In the genomic region with DNA sequence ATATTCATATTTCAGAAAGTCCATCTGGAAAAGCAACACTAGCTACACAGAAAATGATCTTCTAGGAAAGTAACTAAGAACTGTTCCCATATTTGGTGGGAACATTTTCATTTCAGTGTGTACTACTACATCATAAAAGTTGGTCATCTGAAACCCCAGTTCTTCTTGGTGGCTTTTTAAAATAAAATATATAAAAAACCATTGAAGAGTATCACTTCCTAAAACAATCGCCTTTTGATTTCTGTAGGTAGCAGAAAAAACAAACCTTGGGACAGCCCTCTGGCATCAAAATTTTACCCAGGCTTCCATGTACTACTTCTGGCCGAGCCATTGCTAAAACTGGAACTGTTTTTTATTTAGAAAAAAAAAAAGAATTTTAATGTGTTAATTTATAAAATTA, we compare ENCODE assay signal across 29 cellular contexts.
"Had no signal": no experiment of that assay in that cellular context is flagged by ENCODE, and none has a peak within 500 bp of the region (broad histone marks: within the 10 kb centered on the region; RNA-seq: fewer than 3 reads in every experiment).

No MANE protein-coding gene starts in this region.

- FAIRE-seq: endometrium, endothelial cell of umbilical vein, frontal cortex had no signal

- H3K4me3 ChIP-seq: coronary artery, dorsolateral prefrontal cortex, esophagus muscularis mucosa, esophagus squamous epithelium, gastrocnemius medialis, gastroesophageal sphincter, heart left ventricle, heart right ventricle, hepatocyte had no signal

- H3K27ac Mint-ChIP-seq: dendritic cell treated with granulocyte-macrophage colony-stimulating factor and Interleukin-4, amounts not matched to agents 40 ng/mL and 50 ng/mL, for 4 days; effector memory CD8-positive, alpha-beta T cell; endodermal cell had no signal

- H3K4me2 ChIP-seq: hepatocyte had no signal

- H3K36me3 ChIP-seq: esophagus muscularis mucosa, esophagus squamous epithelium, gastrocnemius medialis, gastroesophageal sphincter, heart left ventricle, heart right ventricle had no signal

- H3K27me3 ChIP-seq: dorsolateral prefrontal cortex, esophagus muscularis mucosa, esophagus squamous epithelium, foreskin keratinocyte, gastrocnemius medialis, gastroesophageal sphincter, heart left ventricle, heart right ventricle, hepatocyte had no signal

- H2AFZ ChIP-seq: hepatocyte had no signal

- H3K27ac ChIP-seq: coronary artery, dorsolateral prefrontal cortex, epithelial cell of prostate, esophagus muscularis mucosa, esophagus squamous epithelium, foreskin keratinocyte, gastrocnemius medialis, gastroesophageal sphincter, heart left ventricle, heart right ventricle, hepatocyte had no signal

- H3K4me1 ChIP-seq: esophagus squamous epithelium, foreskin keratinocyte had no signal

- H3K9me3 ChIP-seq: esophagus muscularis mucosa, esophagus squamous epithelium, gastrocnemius medialis, gastroesophageal sphincter, heart left ventricle, heart right ventricle had no signal

- ATAC-seq: effector memory CD8-positive, alpha-beta T cell; esophagus mucosa; foreskin keratinocyte; gastrocnemius medialis; gastroesophageal sphincter; heart left ventricle; heart right ventricle had no signal

- H3K27me3 Mint-ChIP-seq: dendritic cell treated with granulocyte-macrophage colony-stimulating factor and Interleukin-4, amounts not matched to agents 40 ng/mL and 50 ng/mL, for 4 days; effector memory CD8-positive, alpha-beta T cell had no signal

- H3K4me3 Mint-ChIP-seq: dendritic cell treated with granulocyte-macrophage colony-stimulating factor and Interleukin-4, amounts not matched to agents 40 ng/mL and 50 ng/mL, for 4 days; effector memory CD8-positive, alpha-beta T cell; endodermal cell had no signal

- DNase-seq: cortex of kidney; dermis blood vessel endothelial cell; dorsolateral prefrontal cortex; effector CD4-positive, alpha-beta T cell; effector CD8-positive, alpha-beta T cell; effector memory CD4-positive, alpha-beta T cell; effector memory CD8-positive, alpha-beta T cell; endodermal cell; erythroblast; esophagus squamous epithelium; foreskin fibroblast; foreskin keratinocyte; foreskin melanocyte; gastrocnemius medialis; glutamatergic neuron; head of caudate nucleus; heart left ventricle; heart right ventricle; hippocampal formation had no signal

- H3K9me3 Mint-ChIP-seq: dendritic cell treated with granulocyte-macrophage colony-stimulating factor and Interleukin-4, amounts not matched to agents 40 ng/mL and 50 ng/mL, for 4 days; effector memory CD8-positive, alpha-beta T cell; endodermal cell had no signal
